ENCODE assay signal across 23 cellular contexts in genomic region chr18:43314931-43315330, GRCh38. TPM values are rescaled to one million over a fixed set of nuclear protein-coding genes. Genes with fewer than 3 reads are reported as not detected.
"Had no signal": no experiment of that assay in that cellular context is flagged by ENCODE, and none has a peak within 500 bp of the region (broad histone marks: within the 10 kb centered on the region; RNA-seq: fewer than 3 reads in every experiment).

No MANE protein-coding gene starts in this region.

- H3K27ac ChIP-seq: ascending aorta, epithelial cell of prostate, left ventricle myocardium inferior, prostate gland, thoracic aorta had no signal

- H3K4me3 ChIP-seq: ascending aorta, left ventricle myocardium inferior, prostate gland, smooth muscle cell, thoracic aorta had no signal

- H3K9me3 ChIP-seq: ascending aorta, left ventricle myocardium inferior, prostate gland, thoracic aorta had no signal

- H3K36me3 Mint-ChIP-seq: activated naive CD4-positive, alpha-beta T cell treated with anti-CD3 and anti-CD28 coated beads, Interleukin-2, amount 50 U/mL, for 24 hours; stimulated activated memory B cell treated with anti-CD40 and anti-IgM and Interleukin-4, amounts not matched to agents 10 μg/mL and 1 μg/mL and 100 μg/mL, for 72 hours had no signal

- H3K4me1 Mint-ChIP-seq: activated CD4-positive, alpha-beta T cell treated with anti-CD3 and anti-CD28 coated beads for 36 hours; activated naive CD4-positive, alpha-beta T cell treated with anti-CD3 and anti-CD28 coated beads, Interleukin-2, amount 50 U/mL, for 24 hours; endodermal cell; neural crest cell; stimulated activated memory B cell treated with anti-CD40 and anti-IgM and Interleukin-4, amounts not matched to agents 10 μg/mL and 1 μg/mL and 100 μg/mL, for 72 hours had no signal

- H3K9me3 Mint-ChIP-seq: endodermal cell; neural crest cell; stimulated activated memory B cell treated with anti-CD40 and anti-IgM and Interleukin-4, amounts not matched to agents 10 μg/mL and 1 μg/mL and 100 μg/mL, for 72 hours; T-helper 1 cell treated with Interleukin-12 subunit alpha and Interleukin-12 subunit beta and Interleukin-4 antibody, amounts not matched to agents 30 μg/mL and 1 μg/mL, for 36 hours had no signal

- ATAC-seq: activated CD4-positive, alpha-beta T cell treated with anti-CD3 and anti-CD28 coated beads for 36 hours; right cardiac atrium; stimulated activated memory B cell treated with anti-CD40 and anti-IgM and Interleukin-4, amounts not matched to agents 10 μg/mL and 1 μg/mL and 100 μg/mL, for 72 hours had no signal

- H3K4me2 ChIP-seq: smooth muscle cell had no signal

- H3K4me1 ChIP-seq: ascending aorta, left ventricle myocardium inferior, prostate gland had no signal

- H3K4me3 Mint-ChIP-seq: activated CD4-positive, alpha-beta T cell treated with anti-CD3 and anti-CD28 coated beads for 36 hours; activated naive CD4-positive, alpha-beta T cell treated with anti-CD3 and anti-CD28 coated beads, Interleukin-2, amount 50 U/mL, for 24 hours; endodermal cell; neural crest cell; stimulated activated memory B cell treated with anti-CD40 and anti-IgM and Interleukin-4, amounts not matched to agents 10 μg/mL and 1 μg/mL and 100 μg/mL, for 72 hours; T-helper 1 cell treated with Interleukin-12 subunit alpha and Interleukin-12 subunit beta and Interleukin-4 antibody, amounts not matched to agents 30 μg/mL and 1 μg/mL, for 36 hours had no signal

- H3K27me3 Mint-ChIP-seq: activated CD4-positive, alpha-beta T cell treated with anti-CD3 and anti-CD28 coated beads for 36 hours; activated naive CD4-positive, alpha-beta T cell treated with anti-CD3 and anti-CD28 coated beads, Interleukin-2, amount 50 U/mL, for 24 hours; stimulated activated memory B cell treated with anti-CD40 and anti-IgM and Interleukin-4, amounts not matched to agents 10 μg/mL and 1 μg/mL and 100 μg/mL, for 72 hours had no signal

- FAIRE-seq: frontal cortex, kidney had no signal

- DNase-seq: activated CD4-positive, alpha-beta T cell treated with anti-CD3 and anti-CD28 coated beads for 36 hours; activated CD4-positive, alpha-beta T cell treated with anti-CD3 and anti-CD28 coated beads, Interleukin-2, amount 50 U/mL, for 48 hours; activated gamma-delta T cell; endodermal cell; head of caudate nucleus; kidney; left ventricle myocardium inferior; mammary epithelial cell; right cardiac atrium; stimulated activated CD4-positive, alpha-beta T cell treated with anti-CD3 and anti-CD28 coated beads, Interleukin-4, amount 100 ng/mL, for 24 hours had no signal

- H3K27ac Mint-ChIP-seq: activated CD4-positive, alpha-beta T cell treated with anti-CD3 and anti-CD28 coated beads for 36 hours; activated naive CD4-positive, alpha-beta T cell treated with anti-CD3 and anti-CD28 coated beads, Interleukin-2, amount 50 U/mL, for 24 hours; endodermal cell; stimulated activated memory B cell treated with anti-CD40 and anti-IgM and Interleukin-4, amounts not matched to agents 10 μg/mL and 1 μg/mL and 100 μg/mL, for 72 hours; T-helper 1 cell treated with Interleukin-12 subunit alpha and Interleukin-12 subunit beta and Interleukin-4 antibody, amounts not matched to agents 30 μg/mL and 1 μg/mL, for 36 hours had no signal

- H3K27me3 ChIP-seq: ascending aorta had no signal

- H3K36me3 ChIP-seq: ascending aorta, left ventricle myocardium inferior, prostate gland, thoracic aorta had no signal

RNA-seq across cellular contexts. Expression of gene SYT4, which starts 37.6 kb away (rescaled TPM):
- total RNA-seq: activated CD4-positive, alpha-beta T cell treated with anti-CD3 and anti-CD28 coated beads for 36 hours; ascending aorta; cardiac septum; kidney; left ventricle myocardium inferior; mammary epithelial cell; osteocyte; thoracic aorta; ureter had no signal
